In the genomic region with DNA sequence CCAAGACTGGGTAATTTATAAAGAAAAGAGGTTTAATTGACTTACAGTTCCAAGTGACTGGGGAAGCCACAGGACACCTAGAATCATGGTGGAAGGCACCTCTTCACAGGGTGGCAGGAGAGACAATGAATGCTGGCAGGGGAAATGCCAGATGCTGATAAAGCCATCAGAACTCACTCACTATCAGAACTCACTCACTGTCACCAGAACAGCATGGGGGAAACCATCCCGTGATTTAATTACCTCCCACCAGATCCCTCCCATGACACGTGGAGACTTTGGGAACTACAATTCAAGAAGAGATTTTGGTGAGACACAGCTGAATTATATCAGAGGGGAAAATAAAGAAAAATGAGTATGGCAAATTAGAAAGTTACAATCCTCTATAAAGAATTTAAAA, we compare ENCODE assay signal across 20 cellular contexts.
"Had no signal": no experiment of that assay in that cellular context is flagged by ENCODE, and none has a peak within 500 bp of the region (broad histone marks: within the 10 kb centered on the region; RNA-seq: fewer than 3 reads in every experiment).

No MANE protein-coding gene starts in this region.

- H3K27ac ChIP-seq: foreskin keratinocyte, heart left ventricle, ovary, right lobe of liver, suprapubic skin, tibial artery, upper lobe of left lung, uterus had no signal

- H3K9me3 ChIP-seq: heart left ventricle, ovary, right lobe of liver, suprapubic skin, tibial artery, upper lobe of left lung, uterus had no signal

- H3K36me3 ChIP-seq: heart left ventricle, ovary, right lobe of liver, suprapubic skin, tibial artery, upper lobe of left lung, uterus had no signal

- H3K4me1 ChIP-seq: heart left ventricle, right lobe of liver, suprapubic skin, tibial artery, upper lobe of left lung, uterus had no signal

- H3K27me3 ChIP-seq: foreskin keratinocyte, heart left ventricle, ovary, right lobe of liver, suprapubic skin, tibial artery, upper lobe of left lung, uterus had no signal

- H3K4me3 ChIP-seq: heart left ventricle, ovary, right lobe of liver, suprapubic skin, tibial artery, upper lobe of left lung, uterus had no signal

- FAIRE-seq: colon, endothelial cell of umbilical vein, islet of Langerhans had no signal

- DNase-seq: effector memory CD8-positive, alpha-beta T cell; erythroblast; foreskin keratinocyte; heart left ventricle; hippocampal formation; kidney glomerular epithelial cell; naive thymus-derived CD8-positive, alpha-beta T cell; nucleus accumbens; ovary; right lobe of liver; stimulated activated CD4-positive, alpha-beta T cell treated with anti-CD3 and anti-CD28 coated beads, Interleukin-4, amount 100 ng/mL, for 1 hour; stimulated activated CD8-positive, alpha-beta memory T cell treated with anti-CD3 and anti-CD28 coated beads, Interleukin-4, amount 100 ng/mL, for 48 hours; stimulated activated naive CD8-positive, alpha-beta T cell treated with anti-CD3 and anti-CD28 coated beads, Interleukin-15, Interleukin-2, amounts not matched to agents 100 U/mL and 50 U/mL, for 24 hours; tibial artery; upper lobe of left lung; uterus had no signal
